Comparison of ENCODE assay signal across 9 cellular contexts in genomic region chr7:77157034-77157433, GRCh38. TPM values are rescaled to one million over a fixed set of nuclear protein-coding genes. Genes with fewer than 3 reads are reported as not detected.
DNase-seq lines count a peak whose midpoint lies in the region; ATAC-seq and TF ChIP-seq lines count a peak whose summit lies in the region.
"Not testable (repeated sequence)": the region's sequence is repeated elsewhere in the genome, so short reads cannot be mapped to it uniquely, and the experiment has no call there.
"Had no signal": no experiment of that assay in that cellular context is flagged by ENCODE, and none has a peak within 500 bp of the region (broad histone marks: within the 10 kb centered on the region; RNA-seq: fewer than 3 reads in every experiment).

No MANE protein-coding gene starts in this region.

- not testable (repeated sequence) for H3K4me1 ChIP-seq in Panc1 (ENCODE audit: control insufficient read depth, insufficient read depth, low read length); mucosa of descending colon (ENCODE audit: low read depth)

- not testable (repeated sequence) for H3K4me3 ChIP-seq in Panc1 (ENCODE audit: low read depth in 2 of 2, low read length in 2 of 2); mucosa of descending colon

- H3K4me3 Mint-ChIP-seq in CD14-positive monocyte, result peak overlapping the region in 1 of 2 donors; percentile 67
- not testable (repeated sequence) for H3K4me3 Mint-ChIP-seq in activated naive CD8-positive, alpha-beta T cell treated with anti-CD3 and anti-CD28 coated beads for 36 hours

- H3K27ac ChIP-seq in Panc1 (ENCODE audit: low read length), result not testable (repeated sequence)

- not testable (repeated sequence) for DNase-seq in CD14-positive monocyte (ENCODE audit: low spot score); Panc1 (ENCODE audit: low read depth, low spot score); activated naive CD8-positive, alpha-beta T cell treated with anti-CD3 and anti-CD28 coated beads for 36 hours; mucosa of descending colon

- in situ Hi-C loops in Panc1 (cut with HindIII; ENCODE audit: low pct_unique_long_range_greater_than_20kb, low sequenced_read_pairs), result not testable (repeated sequence)

- not testable (repeated sequence) for H3K36me3 Mint-ChIP-seq in CD14-positive monocyte; activated naive CD8-positive, alpha-beta T cell treated with anti-CD3 and anti-CD28 coated beads for 36 hours

- H3K27ac Mint-ChIP-seq in CD14-positive monocyte, result peak overlapping the region; percentile 86 to 95 (median 94)
- peak overlapping the region; percentile 81 for H3K27ac Mint-ChIP-seq in activated naive CD8-positive, alpha-beta T cell treated with anti-CD3 and anti-CD28 coated beads for 36 hours

- H3K9me3 ChIP-seq in Panc1 (ENCODE audit: control insufficient read depth, insufficient read depth, low read depth, low read length); mucosa of descending colon: not testable (repeated sequence)

- not testable (repeated sequence) for H3K27me3 ChIP-seq in Panc1 (ENCODE audit: control insufficient read depth, insufficient read depth, low read length)

- not testable (repeated sequence) for BruUV-seq in Panc1 (replicated peaks; lab: Mats Ljungman, UMichigan)

- not testable (repeated sequence) for H3K27me3 Mint-ChIP-seq in CD14-positive monocyte (ENCODE audit: low read depth in 3 of 3); activated naive CD8-positive, alpha-beta T cell treated with anti-CD3 and anti-CD28 coated beads for 36 hours

- CTCF ChIA-PET in Panc1 (lab: Charles Lee), result not testable (repeated sequence)

- peaks cover 33% of the 10 kb centered on the region for H3K4me1 Mint-ChIP-seq in CD14-positive monocyte
- H3K4me1 Mint-ChIP-seq in activated naive CD8-positive, alpha-beta T cell treated with anti-CD3 and anti-CD28 coated beads for 36 hours, result peaks cover 12% of the 10 kb centered on the region

- not testable (repeated sequence) for H3K9me3 Mint-ChIP-seq in CD14-positive monocyte; activated naive CD8-positive, alpha-beta T cell treated with anti-CD3 and anti-CD28 coated beads for 36 hours

- ATAC-seq in GM19023 (IDR thresholded peaks at IDR 0.05; ENCODE audit: unreplicated experiment) (peak; percentile 79), GM21515 (IDR thresholded peaks at IDR 0.05; ENCODE audit: unreplicated experiment) (peak; percentile 82), HG02852 (IDR thresholded peaks at IDR 0.05; ENCODE audit: unreplicated experiment) (peak; percentile 76), HG03196 (IDR thresholded peaks at IDR 0.05; ENCODE audit: unreplicated experiment) (peak; percentile 82), Panc1 (peak; percentile 76; the same call in 1 of the 2 replicates), mucosa of descending colon (peak; percentile 23)

- POLR2A ChIA-PET in Panc1 (lab: Charles Lee), result not testable (repeated sequence)

- not testable (repeated sequence) for H3K36me3 ChIP-seq in Panc1 (ENCODE audit: control insufficient read depth, insufficient read depth, low read length); mucosa of descending colon (ENCODE audit: low read depth)

- TF ChIP-seq CTCF in CD14-positive monocyte (IDR thresholded peaks at IDR 0.05); Panc1 (IDR thresholded peaks at IDR 0.05); mucosa of descending colon (IDR thresholded peaks at IDR 0.05): not testable (repeated sequence)

- intact Hi-C loops in CD14-positive monocyte (cut with micrococcal nuclease); Panc1 (cut with micrococcal nuclease; ENCODE audit: unreplicated experiment); mucosa of descending colon (cut with DNase I, micrococcal nuclease): not testable (repeated sequence)

RNA-seq across cellular contexts. Expression of gene CCDC146, which starts 34.6 kb away (rescaled TPM):
- under 1 TPM; 0.08 to 0.40 TPM for polyA plus RNA-seq in CD14-positive monocyte
- total RNA-seq in Panc1 (2021; ENCODE audit: unreplicated experiment) (1.2 TPM), mucosa of descending colon (10 to 100 TPM in 2 of 3 donors, 1 to 10 TPM in 1; 7.5 to 20.5 (median 13.3) TPM)
- polyA plus RNA-seq in Panc1 (2012; ENCODE audit: insufficient read length), result 1.1 TPM
- total RNA-seq in activated naive CD8-positive, alpha-beta T cell treated with anti-CD3 and anti-CD28 coated beads for 36 hours, result under 1 TPM; 0.90 to 0.93 TPM

RNA-seq across cellular contexts. Expression of gene FGL2, which starts 42.6 kb away (rescaled TPM):
- polyA plus RNA-seq in CD14-positive monocyte, result 100 to 1,000 TPM; 774 to 775 TPM
- total RNA-seq in Panc1 (2021; ENCODE audit: unreplicated experiment) (not detected), mucosa of descending colon (10 to 100 TPM; 21.3 to 66.3 (median 60.2) TPM)
- not detected for polyA plus RNA-seq in Panc1 (2012; ENCODE audit: insufficient read length)
- total RNA-seq in activated naive CD8-positive, alpha-beta T cell treated with anti-CD3 and anti-CD28 coated beads for 36 hours, result 1 to 10 TPM; 1.1 to 1.4 TPM
- total RNA-seq: Daoy had no signal

Comparison
In these comparisons a context has a peak if more than half of its experiments do, and no peak if none do; other contexts are left out.
1. ATAC-seq: peak in every context shown above with its lines; median percentile 82 in GM21515; 82 in HG03196; 79 in GM19023; 76 in HG02852; 76 in Panc1; 23 in mucosa of descending colon.
2. RNA of gene FGL2, which starts 42.6 kb away (total RNA-seq): 21.3 to 66.3 TPM in mucosa of descending colon; 1.1 to 1.4 TPM in activated naive CD8-positive, alpha-beta T cell treated with anti-CD3 and anti-CD28 coated beads for 36 hours and not detected in Panc1 (single experiment); every median in the first group is over 4 times any median in the second.